Comparison of ENCODE assay signal across 1 cellular context in genomic region chr6:42727627-42728026, GRCh38.
TF ChIP-seq lines count a peak whose summit lies in the region.

No MANE protein-coding gene starts in this region.

TF ChIP-seq in IMR-90, 13 proteins besides CTCF, POLR2A, EP300 and RAD21:
- TF ChIP-seq SMC3 (IDR thresholded peaks at IDR 0.05; ENCODE audit: low read depth, low read length): no peak
